In the genomic region with DNA sequence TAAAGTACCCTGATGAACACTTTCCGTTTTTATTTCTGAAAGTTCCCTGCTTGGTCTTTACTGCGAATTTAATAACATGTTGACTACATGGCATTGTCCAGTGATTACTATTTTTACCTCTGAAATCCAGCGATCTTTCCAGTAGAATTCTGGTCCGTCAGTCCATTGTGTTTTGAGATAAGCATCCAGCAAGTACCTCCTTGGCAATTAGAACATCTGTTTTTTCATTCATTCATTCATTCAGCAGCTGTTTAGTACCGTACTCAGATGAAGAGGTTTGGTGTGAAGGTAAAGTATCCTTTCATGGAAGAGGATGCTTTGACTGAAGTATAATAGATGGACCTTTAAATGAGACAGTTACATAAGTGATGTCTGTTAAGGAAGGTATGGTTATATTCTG, we compare ENCODE assay signal across 9 cellular contexts. TPM values are rescaled to one million over a fixed set of nuclear protein-coding genes. Genes with fewer than 3 reads are reported as not detected.
DNase-seq lines count a peak whose midpoint lies in the region; ATAC-seq and TF ChIP-seq lines count a peak whose summit lies in the region.
"Had no signal": no experiment of that assay in that cellular context is flagged by ENCODE, and none has a peak within 500 bp of the region (broad histone marks: within the 10 kb centered on the region; RNA-seq: fewer than 3 reads in every experiment).

No MANE protein-coding gene starts in this region.

- H3K9me3 Mint-ChIP-seq in activated T-cell treated with anti-CD3 and anti-CD28 coated beads, Interleukin-2, amount 50 U/mL, for 4 hours, result no peaks in the 10 kb centered on the region
- H3K9me3 Mint-ChIP-seq in activated naive CD8-positive, alpha-beta T cell treated with anti-CD3 and anti-CD28 coated beads, Interleukin-2, amount 50 U/mL, for 24 hours, result no peaks in the 10 kb centered on the region

- intact Hi-C loops in left lung (cut with DNase I), result no loop called here
- intact Hi-C loops in transverse colon (cut with DNase I; ENCODE audit: low total_unique reads), result no loop called here

- H3K4me1 ChIP-seq in left lung, result peaks cover 0 to 22% of the 10 kb centered on the region in 2 donors
- peaks cover 8 to 32% (median 16%) of the 10 kb centered on the region in 4 donors for H3K4me1 ChIP-seq in transverse colon

- H3K36me3 ChIP-seq in left lung (no peaks in the 10 kb centered on the region), transverse colon (no peaks in the 10 kb centered on the region)

- ATAC-seq in activated T-cell treated with anti-CD3 and anti-CD28 coated beads, Interleukin-2, amount 50 U/mL, for 4 hours, result no peak
- no peak for ATAC-seq in activated naive CD8-positive, alpha-beta T cell treated with anti-CD3 and anti-CD28 coated beads, Interleukin-2, amount 50 U/mL, for 24 hours
- ATAC-seq in left lung, result no peak
- ATAC-seq in HG03280 (IDR thresholded peaks at IDR 0.05; ENCODE audit: unreplicated experiment), result no peak
- no peak for ATAC-seq in GM18498 (IDR thresholded peaks at IDR 0.05; ENCODE audit: unreplicated experiment)

- peak overlapping the region; percentile 82 for H3K4me3 Mint-ChIP-seq in activated T-cell treated with anti-CD3 and anti-CD28 coated beads, Interleukin-2, amount 50 U/mL, for 4 hours
- H3K4me3 Mint-ChIP-seq in activated naive CD8-positive, alpha-beta T cell treated with anti-CD3 and anti-CD28 coated beads, Interleukin-2, amount 50 U/mL, for 24 hours, result peak overlapping the region; percentile 93

- H3K27me3 ChIP-seq in left lung, result no peaks in the 10 kb centered on the region
- H3K27me3 ChIP-seq in transverse colon, result no peaks in the 10 kb centered on the region

- peak overlapping the region; percentile 57 to 73 for H3K4me3 ChIP-seq in left lung
- H3K4me3 ChIP-seq in transverse colon, result peak overlapping the region; percentile 90 to 100 (median 97)

- no peak for DNase-seq in activated T-cell treated with anti-CD3 and anti-CD28 coated beads, Interleukin-2, amount 50 U/mL, for 4 hours
- no peak for DNase-seq in activated T-cell treated with anti-CD3 and anti-CD28 coated beads, Interleukin-2, amount 50 U/mL, for 48 hours
- no peak for DNase-seq in activated naive CD8-positive, alpha-beta T cell treated with anti-CD3 and anti-CD28 coated beads, Interleukin-2, amount 50 U/mL, for 24 hours
- DNase-seq in left lung (no peak), transverse colon (no peak), AG08395 (ENCODE audit: low spot score) (no peak)

- TF ChIP-seq POLR2A in transverse colon (IDR thresholded peaks at IDR 0.05), result no peak

- TF ChIP-seq CTCF in left lung (IDR thresholded peaks at IDR 0.05) (no peak), transverse colon (IDR thresholded peaks at IDR 0.05) (no peak)

- WGBS in transverse colon (ENCODE audit: low coverage in 1 of 2), 2 donors, result 13 to 17% methylated on average over 5 of the region's 5 CpGs

- H3K36me3 Mint-ChIP-seq in activated T-cell treated with anti-CD3 and anti-CD28 coated beads, Interleukin-2, amount 50 U/mL, for 4 hours (ENCODE audit: insufficient read depth), result no peaks in the 10 kb centered on the region
- peaks cover 7% of the 10 kb centered on the region for H3K36me3 Mint-ChIP-seq in activated naive CD8-positive, alpha-beta T cell treated with anti-CD3 and anti-CD28 coated beads, Interleukin-2, amount 50 U/mL, for 24 hours (ENCODE audit: low read depth)

- H3K4me1 Mint-ChIP-seq in activated T-cell treated with anti-CD3 and anti-CD28 coated beads, Interleukin-2, amount 50 U/mL, for 4 hours (ENCODE audit: low read depth), result peaks cover 40% of the 10 kb centered on the region
- peaks cover 48% of the 10 kb centered on the region for H3K4me1 Mint-ChIP-seq in activated naive CD8-positive, alpha-beta T cell treated with anti-CD3 and anti-CD28 coated beads, Interleukin-2, amount 50 U/mL, for 24 hours

- H3K27me3 Mint-ChIP-seq in activated T-cell treated with anti-CD3 and anti-CD28 coated beads, Interleukin-2, amount 50 U/mL, for 4 hours (ENCODE audit: low read depth), result no peaks in the 10 kb centered on the region
- no peaks in the 10 kb centered on the region for H3K27me3 Mint-ChIP-seq in activated naive CD8-positive, alpha-beta T cell treated with anti-CD3 and anti-CD28 coated beads, Interleukin-2, amount 50 U/mL, for 24 hours

- H3K27ac ChIP-seq in left lung (peak overlapping the region in 1 of 2 donors; percentile 92), transverse colon (peak overlapping the region; percentile 95 to 99 (median 98))

- TF ChIP-seq EP300 in transverse colon (IDR thresholded peaks at IDR 0.05; ENCODE audit: low read depth), result no peak

- peak overlapping the region; percentile 85 for H3K27ac Mint-ChIP-seq in activated naive CD8-positive, alpha-beta T cell treated with anti-CD3 and anti-CD28 coated beads, Interleukin-2, amount 50 U/mL, for 24 hours

- H3K9me3 ChIP-seq in left lung, result no peaks in the 10 kb centered on the region
- no peaks in the 10 kb centered on the region for H3K9me3 ChIP-seq in transverse colon

- in situ Hi-C loops in transverse colon (cut with MboI; ENCODE audit: low pct_ligation_motif_present in 1 of 4, low pct_unique_long_range_greater_than_20kb in 1 of 4, low sequenced_read_pairs in 3 of 4), result no loop called here

RNA-seq across cellular contexts. Expression of gene MAPK8, which starts 1.1 kb away (rescaled TPM):
- total RNA-seq in activated T-cell treated with anti-CD3 and anti-CD28 coated beads, Interleukin-2, amount 50 U/mL, for 4 hours, result 10 to 100 TPM; 31.5 to 34.5 (median 33.7) TPM
- 10 to 100 TPM; 31.3 to 36.9 TPM for total RNA-seq in left lung
- total RNA-seq in transverse colon, result 100 to 1,000 TPM in 1 of 4 donors, 10 to 100 TPM in 3; 29.7 to 126 (median 67.8) TPM

RNA-seq across cellular contexts. Expression of gene FRMPD2, which starts 33.1 kb away (rescaled TPM):
- total RNA-seq in activated T-cell treated with anti-CD3 and anti-CD28 coated beads, Interleukin-2, amount 50 U/mL, for 4 hours, result not detected
- total RNA-seq in left lung (1 to 10 TPM in 1 of 2 donors, under 1 TPM in 1; 0.06 to 2.0 TPM), transverse colon (under 1 TPM in 1 of 4 donors, not detected in 3; 0.80 TPM)
- total RNA-seq: activated CD8-positive, alpha-beta memory T cell treated with anti-CD3 and anti-CD28 coated beads for 36 hours had no signal
